15 cellular contexts compared by ENCODE assay signal in the genomic region with DNA sequence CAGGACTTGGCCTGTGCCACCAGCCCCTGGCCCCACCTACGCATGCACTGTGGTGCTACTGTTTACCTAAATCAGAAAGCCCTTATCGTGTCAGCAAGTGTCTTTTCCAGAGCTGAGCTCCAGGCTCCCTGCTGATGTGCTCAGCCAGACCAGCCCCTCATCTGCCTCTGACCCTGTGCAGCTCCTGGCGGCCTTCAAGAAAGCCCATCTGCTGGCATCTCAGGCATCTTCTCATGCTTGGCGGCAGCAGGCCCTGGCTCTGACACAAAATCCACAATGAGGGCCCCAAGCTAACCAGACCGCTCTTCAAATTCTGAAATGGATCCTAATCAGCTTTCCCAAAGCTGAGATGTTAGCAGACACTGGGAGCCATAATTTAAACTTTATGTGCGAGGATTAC. TPM values are rescaled to one million over a fixed set of nuclear protein-coding genes. Genes with fewer than 3 reads are reported as not detected.
DNase-seq lines count a peak whose midpoint lies in the region; ATAC-seq and TF ChIP-seq lines count a peak whose summit lies in the region.
"Had no signal": no experiment of that assay in that cellular context is flagged by ENCODE, and none has a peak within 500 bp of the region (broad histone marks: within the 10 kb centered on the region; RNA-seq: fewer than 3 reads in every experiment).

No MANE protein-coding gene starts in this region.

- H3K27ac ChIP-seq in C4-2B (peak overlapping the region; percentile 42), sigmoid colon (peak overlapping the region in 3 of 4 donors; percentile 39 to 75 (median 68))

- H3K36me3 ChIP-seq in sigmoid colon (no peaks in the 10 kb centered on the region), mucosa of descending colon (ENCODE audit: low read depth) (no peaks in the 10 kb centered on the region)
- H3K36me3 ChIP-seq: MG63 had no signal

- TF ChIP-seq CTCF in C4-2B (conservative IDR thresholded peaks at IDR 0.05) (no peak), sigmoid colon (IDR thresholded peaks at IDR 0.05) (no peak), mucosa of descending colon (IDR thresholded peaks at IDR 0.05) (no peak)

- DNase-seq in NCI-H446 treated with DMSO at 0.1 percent for 48 hours (lab: John Stamatoyannopoulos, UW) (peak; percentile 18), cerebellum (ENCODE audit: low spot score) (peak; percentile 30), sigmoid colon (no peak), mucosa of descending colon (no peak), HPDE6-E6E7 (ENCODE audit: extremely low spot score) (no peak)
- DNase-seq: C1 segment of cervical spinal cord, DMS153, Karpas-422, MG63, NCI-H1092 treated with DMSO at 0.1 percent for 48 hours, NCI-H2227 treated with DMSO at 0.1 percent for 48 hours, NCI-H748 treated with DMSO at 0.1 percent for 48 hours, PC-3 had no signal

- 88 to 91% methylated on average over 6 of the region's 6 CpGs for WGBS in sigmoid colon, 2 donors

- TF ChIP-seq EP300 in sigmoid colon (IDR thresholded peaks at IDR 0.05): no peak

- H3K4me3 ChIP-seq in sigmoid colon (no peak overlapping the region), mucosa of descending colon (no peak overlapping the region)
- H3K4me3 ChIP-seq: MG63 had no signal

- H3K9me3 ChIP-seq in sigmoid colon: no peaks in the 10 kb centered on the region
- no peaks in the 10 kb centered on the region for H3K9me3 ChIP-seq in mucosa of descending colon
- H3K9me3 ChIP-seq: MG63 had no signal

- peaks cover 3 to 59% (median 51%) of the 10 kb centered on the region in 4 donors for H3K4me1 ChIP-seq in sigmoid colon
- H3K4me1 ChIP-seq in mucosa of descending colon (ENCODE audit: low read depth): peaks cover 17% of the 10 kb centered on the region

- no peaks in the 10 kb centered on the region for H3K27me3 ChIP-seq in sigmoid colon
- H3K27me3 ChIP-seq: MG63 had no signal

- no peak for TF ChIP-seq POLR2A in sigmoid colon (IDR thresholded peaks at IDR 0.05)

- ATAC-seq in mucosa of descending colon (no peak), GM21723 (IDR thresholded peaks at IDR 0.05; ENCODE audit: unreplicated experiment) (no peak)
- ATAC-seq: PC-3 had no signal

- intact Hi-C loops in sigmoid colon (cut with DNase I): no loop called here
- intact Hi-C loops in mucosa of descending colon (cut with DNase I, micrococcal nuclease): no loop called here

RNA-seq across cellular contexts. Expression of gene CTDSPL, which starts 50.9 kb away (rescaled TPM):
- total RNA-seq in cerebellum (18.5 TPM), sigmoid colon (10 to 100 TPM; 46.3 to 69.1 (median 60.5) TPM), mucosa of descending colon (10 to 100 TPM; 59.1 to 89.7 (median 88.1) TPM)
- polyA plus RNA-seq in sigmoid colon: 10 to 100 TPM; 19.1 to 22.8 (median 22.7) TPM

Comparison
In these comparisons a context has a peak if more than half of its experiments do, and no peak if none do; other contexts are left out.
1. DNase-seq: peak in NCI-H446 treated with DMSO at 0.1 percent for 48 hours (single experiment) and cerebellum (single experiment); none in sigmoid colon (single experiment), mucosa of descending colon (0 of 3) and HPDE6-E6E7 (single experiment).